Comparison of ENCODE assay signal across 8 cellular contexts in the genomic region with DNA sequence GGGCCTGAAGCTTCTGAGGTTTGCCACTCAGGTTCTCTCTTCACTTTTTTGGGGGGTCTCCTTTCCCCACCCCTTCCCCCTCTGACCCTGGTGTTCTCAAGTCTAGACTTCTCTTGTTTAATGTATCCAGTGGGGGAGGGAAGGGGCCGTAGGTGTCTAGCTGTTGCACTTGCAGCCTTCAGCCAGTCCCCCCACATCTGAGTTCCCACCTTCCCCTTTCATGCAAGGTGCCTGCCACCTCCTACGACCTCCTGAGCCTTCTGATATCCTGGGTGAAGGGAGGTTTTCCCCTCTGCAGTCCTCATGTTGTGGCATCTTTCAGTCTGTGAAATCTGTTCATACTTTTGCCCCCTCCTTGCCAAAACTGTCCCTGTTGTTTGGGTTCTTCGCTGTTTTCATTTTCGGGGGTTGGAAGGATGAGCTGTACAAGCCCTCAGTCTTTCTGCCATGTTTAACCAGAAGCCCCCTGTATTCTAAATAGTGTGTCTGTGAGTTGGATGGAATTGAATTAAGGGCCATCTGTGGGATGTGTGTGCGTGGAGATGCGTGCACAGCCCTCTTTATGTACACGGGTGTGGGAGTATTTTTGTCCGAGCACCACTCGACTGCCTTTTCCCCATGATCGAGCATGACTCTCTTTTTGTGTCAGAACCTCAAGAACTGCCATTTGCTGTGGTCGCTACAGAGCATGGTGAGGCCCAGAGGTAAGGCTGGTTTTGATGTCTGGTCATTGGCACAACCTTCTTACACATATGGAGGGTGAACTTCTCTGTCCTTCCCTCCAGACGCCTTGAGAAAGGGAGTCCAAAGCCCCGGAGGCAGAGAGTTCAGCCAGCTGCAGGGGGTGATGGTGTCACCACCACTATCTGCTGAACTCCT. TPM values are rescaled to one million over a fixed set of nuclear protein-coding genes. Genes with fewer than 3 reads are reported as not detected.
DNase-seq lines count a peak whose midpoint lies in the region; ATAC-seq, FAIRE-seq and TF ChIP-seq lines count a peak whose summit lies in the region.

No MANE protein-coding gene starts in this region.

- no peak for TF ChIP-seq CTCF in A673 (conservative IDR thresholded peaks at IDR 0.05; ENCODE audit: low read depth, low read length)

- no peaks in the 10 kb centered on the region for H3K27me3 Mint-ChIP-seq in naive thymus-derived CD8-positive, alpha-beta T cell

- peaks cover 3% of the 10 kb centered on the region for H3K36me3 ChIP-seq in A673 (ENCODE audit: insufficient read depth, low read length, poor library complexity, severe bottlenecking)

- no peaks in the 10 kb centered on the region for H3K9me3 ChIP-seq in A673 (ENCODE audit: low read depth, low read length, poor library complexity, severe bottlenecking)

- DNase-seq in A673 (ENCODE audit: low spot score) (no peak), GM19239 (ENCODE audit: insufficient read length, low spot score) (no peak), DMS 273 (lab: John Stamatoyannopoulos, UW; ENCODE audit: unreplicated experiment) (no peak)
- no peak for DNase-seq in naive thymus-derived CD8-positive, alpha-beta T cell

- peak overlapping the region in 9 of 10 donors; percentile 79 to 93 (median 86) for H3K27ac Mint-ChIP-seq in naive thymus-derived CD8-positive, alpha-beta T cell

- no TSS peak for BruUV-seq in A673 (replicated peaks; lab: Mats Ljungman, UMichigan)

- CTCF ChIA-PET in A673 (lab: Charles Lee): no interaction called here

- peaks cover 54 to 96% (median 94%) of the 10 kb centered on the region in 4 donors for H3K4me1 Mint-ChIP-seq in naive thymus-derived CD8-positive, alpha-beta T cell

- H3K27ac ChIP-seq in A673 (ENCODE audit: low read depth, low read length, poor library complexity, severe bottlenecking) (peak overlapping the region; percentile 56), angular gyrus (ENCODE audit: low read depth, low read length) (peak overlapping the region; percentile 81)

- POLR2A ChIA-PET in A673 (lab: Charles Lee; ENCODE audit: low non-redundant PET): no interaction called here
- POLR2A ChIA-PET in naive thymus-derived CD8-positive, alpha-beta T cell (lab: Charles Lee): interaction anchor here (0.6 to 2.4 kb wide), 10 partner anchors 10 to 1347 kb away, joined by 3 to 13 read pairs (median 6); no protein-coding TSS in a partner anchor

- peaks cover 0 to 38% (median 4%) of the 10 kb centered on the region in 3 donors for H3K36me3 Mint-ChIP-seq in naive thymus-derived CD8-positive, alpha-beta T cell

- peaks cover 32% of the 10 kb centered on the region for H3K4me1 ChIP-seq in A673 (ENCODE audit: insufficient read depth, low read length, poor library complexity, severe bottlenecking)

- H3K9me3 Mint-ChIP-seq in naive thymus-derived CD8-positive, alpha-beta T cell: peaks cover 0 to 3% (median 0%) of the 10 kb centered on the region in 9 donors

- intact Hi-C loops in A673 (cut with micrococcal nuclease; ENCODE audit: unreplicated experiment): no loop called here

- H3K4me3 ChIP-seq in A673 (ENCODE audit: low read depth, low read length, poor library complexity, severe bottlenecking): no peak overlapping the region

- H3K4me3 Mint-ChIP-seq in naive thymus-derived CD8-positive, alpha-beta T cell: peak overlapping the region; percentile 42 to 84 (median 80)

- ATAC-seq in naive thymus-derived CD8-positive, alpha-beta T cell: peak; percentile 31 to 54
- ATAC-seq in HG02885 (IDR thresholded peaks at IDR 0.05; ENCODE audit: poor library complexity, unreplicated experiment): no peak
- ATAC-seq in GM19397 (IDR thresholded peaks at IDR 0.05; ENCODE audit: unreplicated experiment): no peak
- ATAC-seq in HG03108 (IDR thresholded peaks at IDR 0.05; ENCODE audit: unreplicated experiment): no peak

- no peaks in the 10 kb centered on the region for H3K27me3 ChIP-seq in A673 (replicated peaks; ENCODE audit: insufficient read depth, low read depth, low read length, poor library complexity)

- peak; percentile 18 for FAIRE-seq in GM19239 (lab: Jason Lieb, UNC)

RNA-seq across cellular contexts. Expression of a gene that starts 23.6 kb away (rescaled TPM):
- 317 and 318 TPM in 2 replicates for total RNA-seq in A673 (2021)
- total RNA-seq in naive thymus-derived CD8-positive, alpha-beta T cell: 100 to 1,000 TPM; 383 to 386 TPM
- polyA plus RNA-seq in naive thymus-derived CD8-positive, alpha-beta T cell: 10 to 100 TPM; 13.4 to 56.3 (median 27.9) TPM

Comparison
In these comparisons a context has a peak if more than half of its experiments do, and no peak if none do; other contexts are left out.
1. ATAC-seq: peak in naive thymus-derived CD8-positive, alpha-beta T cell (2 of 2); none in HG02885 (single experiment), GM19397 (single experiment) and HG03108 (single experiment).